Comparison of ENCODE assay signal across 16 cellular contexts in genomic region chr2:85878719-85879390, GRCh38. TPM values are rescaled to one million over a fixed set of nuclear protein-coding genes. Genes with fewer than 3 reads are reported as not detected.
DNase-seq lines count a peak whose midpoint lies in the region; ATAC-seq, FAIRE-seq and TF ChIP-seq lines count a peak whose summit lies in the region.
"Had no signal": no experiment of that assay in that cellular context is flagged by ENCODE, and none has a peak within 500 bp of the region (broad histone marks: within the 10 kb centered on the region; RNA-seq: fewer than 3 reads in every experiment).

No MANE protein-coding gene starts in this region.

- FAIRE-seq in RCC 7860 (lab: Jason Lieb, UNC) = peak; percentile 29
- FAIRE-seq: frontal cortex, H1, kidney had no signal

- intact Hi-C loops in tibial artery (cut with DNase I; ENCODE audit: low total_unique reads) = no loop called here

- H3K36me3 ChIP-seq in osteoblast (ENCODE audit: insufficient read depth, low read length) (no peaks in the 10 kb centered on the region), tibial artery (peaks cover 0 to 3% (median 0%) of the 10 kb centered on the region in 3 donors)

- DNase-seq in DMS79 treated with DMSO at 0.1 percent for 48 hours (lab: John Stamatoyannopoulos, UW) = peak; percentile 31
- no peak for DNase-seq in DMS79 (lab: John Stamatoyannopoulos, UW)
- DNase-seq in RCC 7860 (ENCODE audit: low spot score) = peak; percentile 62
- peak; percentile 63 for DNase-seq in dermis blood vessel endothelial cell
- peak; percentile 58 for DNase-seq in osteoblast (ENCODE audit: insufficient read length, low spot score, missing footprints)
- DNase-seq in tibial artery = no peak
- DNase-seq: activated CD4-positive, CD25-positive, alpha-beta regulatory T cell; kidney; NCI-H524 treated with DMSO at 0.1 percent for 48 hours had no signal

- H3K4me1 ChIP-seq in osteoblast (ENCODE audit: insufficient read depth, low read length) (peaks cover 16% of the 10 kb centered on the region), tibial artery (no peaks in the 10 kb centered on the region)

- peaks cover 25% of the 10 kb centered on the region for H3K79me2 ChIP-seq in osteoblast (ENCODE audit: insufficient read depth, low read length)

- H3K9me3 ChIP-seq in osteoblast (ENCODE audit: low read depth, low read length) (no peaks in the 10 kb centered on the region), tibial artery (no peaks in the 10 kb centered on the region)

- H3K27me3 ChIP-seq in osteoblast (ENCODE audit: insufficient read depth, low read length) (no peaks in the 10 kb centered on the region), tibial artery (no peaks in the 10 kb centered on the region)
- H3K27me3 ChIP-seq: tibial nerve had no signal

- H2AFZ ChIP-seq in osteoblast (ENCODE audit: low read length) = no peak overlapping the region

- no peak for ATAC-seq in HG03460 (IDR thresholded peaks at IDR 0.05; ENCODE audit: unreplicated experiment)
- no peak for ATAC-seq in HG03175 (IDR thresholded peaks at IDR 0.05; ENCODE audit: unreplicated experiment)

- H3K4me3 ChIP-seq in osteoblast (ENCODE audit: insufficient read depth, low read length) (no peak overlapping the region), tibial artery (no peak overlapping the region)
- H3K4me3 ChIP-seq: coronary artery, tibial nerve had no signal

- H3K27ac ChIP-seq in osteoblast (ENCODE audit: low read depth, low read length) (peak overlapping the region; percentile 28), tibial artery (no peak overlapping the region)
- H3K27ac ChIP-seq: 22Rv1, coronary artery, tibial nerve had no signal

- peaks cover under 1% of the 10 kb centered on the region for H4K20me1 ChIP-seq in osteoblast (ENCODE audit: insufficient read depth, low read length)

- peak overlapping the region; percentile 41 for H3K4me2 ChIP-seq in osteoblast (ENCODE audit: insufficient read depth, low read length)

- TF ChIP-seq CTCF in osteoblast (IDR thresholded peaks at IDR 0.05; ENCODE audit: extremely low read depth, low read depth, low read length) (no peak), tibial artery (IDR thresholded peaks at IDR 0.05) (no peak)

RNA-seq across cellular contexts. Expression of gene ST3GAL5, which starts 9.9 kb away (rescaled TPM):
- total RNA-seq in dermis blood vessel endothelial cell (9.9 and 13.7 TPM in 2 replicates), osteoblast (17.4 and 17.7 TPM in 2 replicates)

Comparison
In these comparisons a context has a peak if more than half of its experiments do, and no peak if none do; other contexts are left out.
1. DNase-seq: peak in DMS79 treated with DMSO at 0.1 percent for 48 hours (single experiment), RCC 7860 (single experiment), dermis blood vessel endothelial cell (single experiment) and osteoblast (single experiment); none in DMS79 (single experiment) and tibial artery (0 of 2).